ENCODE assay signal across 1 cellular context in genomic region chr1:242224426-242224825, GRCh38.
TF ChIP-seq lines count a peak whose summit lies in the region.

No MANE protein-coding gene starts in this region.

TF ChIP-seq in A549, 52 proteins besides CTCF, POLR2A, EP300 and RAD21 (continued from another document):
- TF ChIP-seq, protein P1, sequence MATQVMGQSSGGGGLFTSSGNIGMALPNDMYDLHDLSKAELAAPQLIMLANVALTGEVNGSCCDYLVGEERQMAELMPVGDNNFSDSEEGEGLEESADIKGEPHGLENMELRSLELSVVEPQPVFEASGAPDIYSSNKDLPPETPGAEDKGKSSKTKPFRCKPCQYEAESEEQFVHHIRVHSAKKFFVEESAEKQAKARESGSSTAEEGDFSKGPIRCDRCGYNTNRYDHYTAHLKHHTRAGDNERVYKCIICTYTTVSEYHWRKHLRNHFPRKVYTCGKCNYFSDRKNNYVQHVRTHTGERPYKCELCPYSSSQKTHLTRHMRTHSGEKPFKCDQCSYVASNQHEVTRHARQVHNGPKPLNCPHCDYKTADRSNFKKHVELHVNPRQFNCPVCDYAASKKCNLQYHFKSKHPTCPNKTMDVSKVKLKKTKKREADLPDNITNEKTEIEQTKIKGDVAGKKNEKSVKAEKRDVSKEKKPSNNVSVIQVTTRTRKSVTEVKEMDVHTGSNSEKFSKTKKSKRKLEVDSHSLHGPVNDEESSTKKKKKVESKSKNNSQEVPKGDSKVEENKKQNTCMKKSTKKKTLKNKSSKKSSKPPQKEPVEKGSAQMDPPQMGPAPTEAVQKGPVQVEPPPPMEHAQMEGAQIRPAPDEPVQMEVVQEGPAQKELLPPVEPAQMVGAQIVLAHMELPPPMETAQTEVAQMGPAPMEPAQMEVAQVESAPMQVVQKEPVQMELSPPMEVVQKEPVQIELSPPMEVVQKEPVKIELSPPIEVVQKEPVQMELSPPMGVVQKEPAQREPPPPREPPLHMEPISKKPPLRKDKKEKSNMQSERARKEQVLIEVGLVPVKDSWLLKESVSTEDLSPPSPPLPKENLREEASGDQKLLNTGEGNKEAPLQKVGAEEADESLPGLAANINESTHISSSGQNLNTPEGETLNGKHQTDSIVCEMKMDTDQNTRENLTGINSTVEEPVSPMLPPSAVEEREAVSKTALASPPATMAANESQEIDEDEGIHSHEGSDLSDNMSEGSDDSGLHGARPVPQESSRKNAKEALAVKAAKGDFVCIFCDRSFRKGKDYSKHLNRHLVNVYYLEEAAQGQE (IDR thresholded peaks at IDR 0.05) = no peak
- TF ChIP-seq HOXB13 (CRISPR knock-in tag; IDR thresholded peaks at IDR 0.05; ENCODE audit: low read depth) = no peak
- TF ChIP-seq, protein P2, sequence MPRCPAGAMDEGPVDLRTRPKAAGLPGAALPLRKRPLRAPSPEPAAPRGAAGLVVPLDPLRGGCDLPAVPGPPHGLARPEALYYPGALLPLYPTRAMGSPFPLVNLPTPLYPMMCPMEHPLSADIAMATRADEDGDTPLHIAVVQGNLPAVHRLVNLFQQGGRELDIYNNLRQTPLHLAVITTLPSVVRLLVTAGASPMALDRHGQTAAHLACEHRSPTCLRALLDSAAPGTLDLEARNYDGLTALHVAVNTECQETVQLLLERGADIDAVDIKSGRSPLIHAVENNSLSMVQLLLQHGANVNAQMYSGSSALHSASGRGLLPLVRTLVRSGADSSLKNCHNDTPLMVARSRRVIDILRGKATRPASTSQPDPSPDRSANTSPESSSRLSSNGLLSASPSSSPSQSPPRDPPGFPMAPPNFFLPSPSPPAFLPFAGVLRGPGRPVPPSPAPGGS (IDR thresholded peaks at IDR 0.05) = no peak
- no peak for TF ChIP-seq CHD2 (IDR thresholded peaks at IDR 0.05; ENCODE audit: low read length, partially characterized antibody)
- TF ChIP-seq, protein P3, sequence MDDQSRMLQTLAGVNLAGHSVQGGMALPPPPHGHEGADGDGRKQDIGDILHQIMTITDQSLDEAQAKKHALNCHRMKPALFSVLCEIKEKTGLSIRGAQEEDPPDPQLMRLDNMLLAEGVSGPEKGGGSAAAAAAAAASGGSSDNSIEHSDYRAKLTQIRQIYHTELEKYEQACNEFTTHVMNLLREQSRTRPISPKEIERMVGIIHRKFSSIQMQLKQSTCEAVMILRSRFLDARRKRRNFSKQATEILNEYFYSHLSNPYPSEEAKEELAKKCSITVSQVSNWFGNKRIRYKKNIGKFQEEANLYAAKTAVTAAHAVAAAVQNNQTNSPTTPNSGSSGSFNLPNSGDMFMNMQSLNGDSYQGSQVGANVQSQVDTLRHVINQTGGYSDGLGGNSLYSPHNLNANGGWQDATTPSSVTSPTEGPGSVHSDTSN (IDR thresholded peaks at IDR 0.05) = no peak
- TF ChIP-seq EHF (CRISPR knock-in tag; IDR thresholded peaks at IDR 0.05) = no peak
- no peak for TF ChIP-seq TP53 (CRISPR knock-in tag; IDR thresholded peaks at IDR 0.05)
- no peak for TF ChIP-seq HDAC2 (IDR thresholded peaks at IDR 0.05)
